Comparison of ENCODE assay signal across 8 cellular contexts in the genomic region with DNA sequence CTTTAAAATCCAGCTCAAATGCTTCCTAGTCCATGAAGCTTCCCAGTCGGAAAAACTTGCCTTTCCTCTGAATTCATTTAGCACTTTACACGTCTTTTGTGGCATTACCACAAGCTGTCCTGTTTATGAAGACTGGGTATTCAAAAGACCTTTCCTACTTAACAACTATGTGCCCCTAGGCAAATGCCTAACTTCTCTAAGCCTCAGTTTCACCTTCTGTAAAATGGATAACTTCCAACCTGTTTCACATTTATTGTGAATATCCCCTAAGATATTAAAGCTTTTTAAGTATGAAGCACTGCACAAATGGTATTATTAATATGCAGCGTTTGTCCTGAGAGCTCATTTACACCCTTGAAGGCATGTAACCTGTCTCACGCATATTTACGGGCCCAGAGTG. TPM values are rescaled to one million over a fixed set of nuclear protein-coding genes. Genes with fewer than 3 reads are reported as not detected.
A peak's percentile ranks its signal among the peaks of the same experiment; 100 is the strongest.
DNase-seq lines count a peak whose midpoint lies in the region; ATAC-seq, FAIRE-seq and TF ChIP-seq lines count a peak whose summit lies in the region.

No MANE protein-coding gene starts in this region.

- no peak overlapping the region for H4K8ac ChIP-seq in H1 (ENCODE audit: extremely low read depth, insufficient read depth, low read length)

- H3K79me2 ChIP-seq in OCI-LY3 (ENCODE audit: low read length) = no peaks in the 10 kb centered on the region
- no peaks in the 10 kb centered on the region for H3K79me2 ChIP-seq in H1 (ENCODE audit: control insufficient read depth in 1 of 2, insufficient read depth in 2 of 2, low read length in 2 of 2)

- no peak for TF ChIP-seq EP300 in H1 (IDR thresholded peaks at IDR 0.05; ENCODE audit: borderline replicate concordance in 1 of 2, low read depth in 2 of 2, low read length in 2 of 2)

- no peak overlapping the region for H2BK5ac ChIP-seq in H1 (ENCODE audit: low read depth, low read length)

- H2AK5ac ChIP-seq in H1 (ENCODE audit: low read depth, low read length) = no peak overlapping the region; the same call in 1 of the 2 replicates

- no peak overlapping the region for H2BK20ac ChIP-seq in H1 (ENCODE audit: low read length)

- H2BK120ac ChIP-seq in H1 (replicated peaks; ENCODE audit: low read depth, low read length) = no peak overlapping the region

- TF ChIP-seq RAD21 in H1 (IDR thresholded peaks at IDR 0.05 in 1 of 2, conservative IDR thresholded peaks at IDR 0.05 in 1 of 2; ENCODE audit: low read depth in 2 of 2, low read length in 2 of 2) = no peak

- H4K5ac ChIP-seq in H1 (ENCODE audit: insufficient read length, low read depth, low read length) = no peak overlapping the region

- peak overlapping the region; percentile 95 to 99 for H3K4me3 Mint-ChIP-seq in CD14-positive monocyte
- H3K4me3 Mint-ChIP-seq in neural crest cell = peak overlapping the region; percentile 97

- POLR2A ChIA-PET in H1 (lab: Charles Lee; ENCODE audit: partially characterized antibody) = interaction anchor here (1.0 to 2.3 kb wide), 6 partner anchors 9 to 111 kb away, joined by 3 to 15 read pairs (median 6); a partner anchor contains a TSS

- H3K4ac ChIP-seq in H1 (replicated peaks; ENCODE audit: insufficient read length, low read depth, low read length) = no peak overlapping the region

- H3K79me1 ChIP-seq in H1 (ENCODE audit: low read depth, low read length) = no peaks in the 10 kb centered on the region

- TF ChIP-seq CTCF in CD14-positive monocyte (IDR thresholded peaks at IDR 0.05) (no peak), OCI-LY3 (IDR thresholded peaks at IDR 0.05; ENCODE audit: low read depth, low read length) (no peak), H1 (IDR thresholded peaks at IDR 0.05; ENCODE audit: control extremely low read depth in 1 of 3, insufficient read depth in 1 of 3, low read depth in 1 of 3, low read length in 3 of 3) (no peak), neural crest cell (conservative IDR thresholded peaks at IDR 0.05) (no peak)

- H3K56ac ChIP-seq in H1 (replicated peaks; ENCODE audit: insufficient read length, low read depth, low read length) = no peak overlapping the region

- H3K27ac Mint-ChIP-seq in CD14-positive monocyte (no peak overlapping the region), neural crest cell (ENCODE audit: unreplicated experiment) (no peak overlapping the region)

- H3K9me3 ChIP-seq in OCI-LY3 (ENCODE audit: insufficient read depth, low read length) (no peaks in the 10 kb centered on the region), H1 (ENCODE audit: insufficient read depth in 2 of 2, low read depth in 1 of 2, low read length in 1 of 2) (no peaks in the 10 kb centered on the region)

- H2AFZ ChIP-seq in OCI-LY3 (ENCODE audit: low read depth, low read length) (peak overlapping the region; percentile 96), H1 (ENCODE audit: low read length) (peak overlapping the region; percentile 88; the same call in 1 of the 2 replicates)

- no peak overlapping the region for H4K91ac ChIP-seq in H1 (replicated peaks; ENCODE audit: insufficient read length, low read length)

- intact Hi-C loops in CD14-positive monocyte (cut with micrococcal nuclease) = loop anchor here in 1 of 2 donors (10.0 kb wide), 1 partner anchor 113 kb away; a partner anchor contains a TSS

- H3K9ac ChIP-seq in OCI-LY3 (ENCODE audit: low read length) (peak overlapping the region; percentile 67), H1 (replicated peaks in 1 of 4; ENCODE audit: extremely low read depth in 1 of 4, low read depth in 3 of 4, low read length in 3 of 4) (peak overlapping the region in 3 of 4 experiments; percentile 83 to 92 (median 83); a peak in 4 of 7 replicates)

- H2BK12ac ChIP-seq in H1 (ENCODE audit: low read depth, low read length) = no peak overlapping the region

- H3K27me3 ChIP-seq in OCI-LY3 (ENCODE audit: low read depth, low read length) = peaks cover 6% of the 10 kb centered on the region; the same call in 1 of the 2 replicates
- H3K27me3 ChIP-seq in H1 (replicated peaks in 1 of 4; ENCODE audit: control insufficient read depth in 3 of 4, extremely low read depth in 1 of 4, insufficient read depth in 3 of 4, low read length in 3 of 4) = no peaks in the 10 kb centered on the region

- H3K36me3 ChIP-seq in OCI-LY3 (replicated peaks; ENCODE audit: low read depth, low read length) = no peaks in the 10 kb centered on the region
- H3K36me3 ChIP-seq in H1 (ENCODE audit: control insufficient read depth in 2 of 4, insufficient read depth in 4 of 4, low read length in 3 of 4) = no peaks in the 10 kb centered on the region

- 55% methylated on average over 5 of the region's 5 CpGs; no CpG with 5 or more reads in 1 of the 2 experiments for WGBS in H1 (ENCODE audit: extremely low coverage in 1 of 2, insufficient coverage in 1 of 2, insufficient read length in 1 of 2, insufficient replicate concordance in 2 of 2, low coverage in 1 of 2, low lambda C conversion rate in 2 of 2, missing lambda C conversion rate in 1 of 2), 2 experiments

- no peak overlapping the region for H3K23ac ChIP-seq in H1 (ENCODE audit: insufficient read length)

- H2BK15ac ChIP-seq in H1 (ENCODE audit: low read length) = no peak overlapping the region

- peaks cover 24% of the 10 kb centered on the region for H3K4me1 Mint-ChIP-seq in CD14-positive monocyte
- peaks cover 12% of the 10 kb centered on the region for H3K4me1 Mint-ChIP-seq in neural crest cell

- peaks cover 10 to 19% (median 16%) of the 10 kb centered on the region in 3 donors for H3K27me3 Mint-ChIP-seq in CD14-positive monocyte (ENCODE audit: low read depth in 3 of 3)
- H3K27me3 Mint-ChIP-seq in neural crest cell (ENCODE audit: low read depth) = peaks cover 56% of the 10 kb centered on the region

- ATAC-seq in HG03354 (IDR thresholded peaks at IDR 0.05; ENCODE audit: poor library complexity, severe bottlenecking, unreplicated experiment) (no peak), HG02623 (IDR thresholded peaks at IDR 0.05; ENCODE audit: unreplicated experiment) (no peak)

- TF ChIP-seq POLR2A in H1 (IDR thresholded peaks at IDR 0.05; ENCODE audit: control extremely low read depth in 1 of 2, low read depth in 2 of 2, low read length in 2 of 2) = no peak

- H3K4me2 ChIP-seq in OCI-LY3 (ENCODE audit: low read length) (peak overlapping the region; percentile 98), H1 (ENCODE audit: insufficient read depth in 1 of 2, low read depth in 2 of 2, low read length in 2 of 2) (peak overlapping the region; percentile 79 to 83)

- H3K9me3 Mint-ChIP-seq in CD14-positive monocyte (no peaks in the 10 kb centered on the region), neural crest cell (peaks cover 5% of the 10 kb centered on the region)

- H3K4me3 ChIP-seq in OCI-LY3 (ENCODE audit: low read length) (peak overlapping the region; percentile 97), H1 (ENCODE audit: extremely low read depth in 1 of 4, insufficient read depth in 2 of 4, low read depth in 3 of 4, low read length in 4 of 4) (peak overlapping the region; percentile 72 to 81 (median 74); a peak in 7 of 8 replicates)

- CTCF ChIA-PET in H1 (lab: Charles Lee; ENCODE audit: partially characterized antibody) = interaction anchor here (1.6 kb wide), 1 partner anchor 287 kb away, joined by 4 read pairs; no protein-coding TSS in a partner anchor

- H4K20me1 ChIP-seq in OCI-LY3 (ENCODE audit: insufficient read depth, low read length) (no peaks in the 10 kb centered on the region), H1 (replicated peaks in 1 of 2; ENCODE audit: control insufficient read depth in 1 of 2, insufficient read depth in 2 of 2, low read length in 2 of 2) (no peaks in the 10 kb centered on the region)

- H3K14ac ChIP-seq in H1 (ENCODE audit: insufficient read length) = no peak overlapping the region

- H3K23me2 ChIP-seq in H1 (ENCODE audit: low read depth, low read length) = peaks cover 4% of the 10 kb centered on the region

- H3K18ac ChIP-seq in H1 (ENCODE audit: extremely low read depth, low read length) = no peak overlapping the region

- H3K36me3 Mint-ChIP-seq in CD14-positive monocyte = no peaks in the 10 kb centered on the region
- peaks cover 8% of the 10 kb centered on the region for H3K36me3 Mint-ChIP-seq in neural crest cell (ENCODE audit: low read depth)

- no peak for DNase-seq in CD14-positive monocyte (ENCODE audit: low spot score)
- DNase-seq in H1 (ENCODE audit: low read depth in 1 of 2, low spot score in 2 of 2) = no peak
- no peak for DNase-seq in neural crest cell (ENCODE audit: low read depth, low spot score)
- DNase-seq in HK-2 (ENCODE audit: unreplicated experiment) = no peak
- no peak for DNase-seq in activated CD8-positive, alpha-beta memory T cell treated with anti-CD3 and anti-CD28 coated beads, Interleukin-2, amount 50 U/mL, for 4 hours

- no peak for FAIRE-seq in H1 (lab: Jason Lieb, UNC)

- H3K4me1 ChIP-seq in OCI-LY3 (ENCODE audit: low read length) (peaks cover 8% of the 10 kb centered on the region; the same call in 1 of the 2 replicates), H1 (replicated peaks in 1 of 4; ENCODE audit: control insufficient read depth in 3 of 4, insufficient read depth in 4 of 4, low read length in 3 of 4) (peaks cover 0 to 2% (median 0%) of the 10 kb centered on the region in 4 experiments; a peak in 2 of 7 replicates)

- H3K27ac ChIP-seq in OCI-LY3 (ENCODE audit: low read length) (no peak overlapping the region), H1 (ENCODE audit: low read depth, low read length) (no peak overlapping the region)

RNA-seq across cellular contexts. Expression of a gene that starts 0.8 kb away (rescaled TPM):
- polyA plus RNA-seq in CD14-positive monocyte (under 1 TPM in 1 of 2 donors, not detected in 1; 0.13 TPM), H1 (2011; rRNA removed) (0.09 and 0.21 TPM in 2 replicates)
- 0.27 and 0.30 TPM in 2 replicates for total RNA-seq in H1 (2021; fragmentation: NEBNext Ultra II Directional; extraction: Animal tissue kit (Norgen Biotek cat#: 25700))
- polyA plus RNA-seq in H1 (2011; cell fraction: cytosol; rRNA removed) = 0.26 TPM
- polyA plus RNA-seq in H1 (2011; cell fraction: nucleus; rRNA removed) = 0.51 TPM
- 0.13 to 0.39 TPM (median 0.17 TPM) in 4 replicates for polyA plus RNA-seq in H1 (2012, experiment 1 of 2)
- not detected for polyA plus RNA-seq in H1 (2012, experiment 2 of 2)
- 0.16 TPM for polyA plus RNA-seq in H1 (2013, experiment 1 of 2)
- polyA plus RNA-seq in H1 (2013, experiment 2 of 2) = 0.17 TPM
- polyA minus RNA-seq in H1 (2011; rRNA and poly(A)+ RNA removed) = 0.27 and 0.32 TPM in 2 replicates
- not detected for polyA minus RNA-seq in H1 (2011; cell fraction: cytosol; rRNA and poly(A)+ RNA removed)
- 0.60 TPM for polyA minus RNA-seq in H1 (2011; cell fraction: nucleus; rRNA and poly(A)+ RNA removed)
- 0.65 and 0.84 TPM in 2 replicates for total RNA-seq in neural crest cell

RNA-seq across cellular contexts. Expression of a gene that starts 56.0 kb away (rescaled TPM):
- polyA plus RNA-seq in CD14-positive monocyte = 100 to 1,000 TPM; 173 to 199 TPM
- 59.9 and 63.6 TPM in 2 replicates for total RNA-seq in H1 (2021; fragmentation: NEBNext Ultra II Directional; extraction: Animal tissue kit (Norgen Biotek cat#: 25700))
- polyA plus RNA-seq in H1 (2011; rRNA removed) = 37.1 and 39.8 TPM in 2 replicates
- polyA plus RNA-seq in H1 (2011; cell fraction: cytosol; rRNA removed) = 46.1 TPM
- polyA plus RNA-seq in H1 (2011; cell fraction: nucleus; rRNA removed) = 40.2 TPM
- polyA plus RNA-seq in H1 (2012, experiment 1 of 2) = 41.1 to 52.1 TPM (median 45.0 TPM) in 4 replicates
- 12.6 TPM for polyA plus RNA-seq in H1 (2012, experiment 2 of 2)
- polyA plus RNA-seq in H1 (2013, experiment 1 of 2) = 31.3 TPM
- polyA plus RNA-seq in H1 (2013, experiment 2 of 2) = 27.6 TPM
- polyA minus RNA-seq in H1 (2011; rRNA and poly(A)+ RNA removed) = 70.6 and 76.7 TPM in 2 replicates
- 28.3 TPM for polyA minus RNA-seq in H1 (2011; cell fraction: cytosol; rRNA and poly(A)+ RNA removed)
- 32.2 TPM for polyA minus RNA-seq in H1 (2011; cell fraction: nucleus; rRNA and poly(A)+ RNA removed)
- total RNA-seq in neural crest cell = 48.1 and 48.8 TPM in 2 replicates
